Comparison of ENCODE assay signal across 8 cellular contexts in the genomic region with DNA sequence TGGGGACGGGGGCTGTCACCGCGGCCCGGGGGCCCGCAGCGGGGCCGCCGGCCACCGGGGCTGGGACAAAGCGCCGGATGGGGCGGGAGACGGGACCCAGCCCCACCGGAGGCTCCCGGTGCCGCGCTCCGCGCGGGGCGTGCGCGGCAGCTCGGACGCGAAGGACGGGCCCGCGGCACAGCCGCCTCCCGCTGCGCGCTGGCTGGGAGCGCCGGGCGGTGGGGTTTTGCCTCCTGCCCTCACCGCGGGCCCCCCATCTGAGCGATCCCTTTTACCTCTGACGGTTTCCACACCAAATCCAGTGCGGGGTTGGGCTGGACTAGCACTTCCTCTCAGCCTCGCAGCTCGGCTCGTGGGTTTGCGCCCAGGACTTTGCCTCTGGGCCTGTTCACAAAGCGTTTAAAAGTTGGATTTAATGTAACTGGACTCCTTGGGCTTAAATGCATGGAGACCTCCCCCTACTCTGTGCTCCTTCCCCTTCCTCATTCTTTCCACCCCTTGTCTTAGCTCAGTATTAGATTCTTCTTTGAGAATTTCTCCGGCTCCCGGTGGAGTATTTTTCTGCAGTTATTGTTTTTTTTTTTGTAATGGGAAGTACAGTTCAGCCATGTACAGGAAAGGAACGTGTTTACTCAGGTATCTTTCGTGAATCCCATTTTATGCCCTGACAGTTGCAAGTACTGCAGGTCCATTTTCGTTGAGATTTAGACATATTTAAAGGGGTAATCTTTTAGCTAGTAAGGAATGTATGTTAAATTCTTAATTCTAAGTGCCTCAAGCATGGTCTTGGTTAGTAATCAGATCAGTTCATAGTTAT. TPM values are rescaled to one million over a fixed set of nuclear protein-coding genes. Genes with fewer than 3 reads are reported as not detected.
DNase-seq lines count a peak whose midpoint lies in the region; ATAC-seq and TF ChIP-seq lines count a peak whose summit lies in the region.

No MANE protein-coding gene starts in this region.

- H2BK12ac ChIP-seq in neuronal stem cell (ENCODE audit: low read length) = peak overlapping the region; percentile 46

- H3K4ac ChIP-seq in neuronal stem cell (ENCODE audit: low read length) = no peak overlapping the region

- H3K4me3 Mint-ChIP-seq in activated naive CD4-positive, alpha-beta T cell treated with anti-CD3 and anti-CD28 coated beads, Interleukin-2, amount 10 ng/mL, durations not matched to agents 7 days and 5 days = peak overlapping the region; percentile 69

- H2AFZ ChIP-seq in OCI-LY3 (ENCODE audit: low read depth, low read length) = peak overlapping the region; percentile 87
- peak overlapping the region; percentile 99 for H2AFZ ChIP-seq in neuronal stem cell (ENCODE audit: low read length)

- DNase-seq in CMK (ENCODE audit: low read depth) (peak; percentile 5), germinal center (ENCODE audit: low spot score) (peak; percentile 49), neuronal stem cell (ENCODE audit: low spot score) (peak; percentile 41), cortex of kidney (lab: John Stamatoyannopoulos, UW) (no peak)
- DNase-seq in activated naive CD4-positive, alpha-beta T cell treated with anti-CD3 and anti-CD28 coated beads, Interleukin-2, amount 10 ng/mL, durations not matched to agents 7 days and 5 days = peak; percentile 43

- ATAC-seq in GM19395 (IDR thresholded peaks at IDR 0.05; ENCODE audit: unreplicated experiment) (peak; percentile 41), HG03457 (IDR thresholded peaks at IDR 0.05; ENCODE audit: unreplicated experiment) (peak; percentile 28)

- no peak overlapping the region for H4K8ac ChIP-seq in neuronal stem cell (ENCODE audit: low read depth, low read length)

- H3K27me3 Mint-ChIP-seq in activated naive CD4-positive, alpha-beta T cell treated with anti-CD3 and anti-CD28 coated beads, Interleukin-2, amount 10 ng/mL, durations not matched to agents 7 days and 5 days = peaks cover 60% of the 10 kb centered on the region

- H3K27ac ChIP-seq in OCI-LY3 (ENCODE audit: low read length) = no peak overlapping the region
- H3K27ac ChIP-seq in neuronal stem cell (replicated peaks; ENCODE audit: low read length) = peak overlapping the region; percentile 73

- H2BK120ac ChIP-seq in neuronal stem cell (ENCODE audit: low read depth, low read length) = peak overlapping the region; percentile 97

- no peak overlapping the region for H2BK15ac ChIP-seq in neuronal stem cell (ENCODE audit: low read length)

- H3K9me3 Mint-ChIP-seq in activated naive CD4-positive, alpha-beta T cell treated with anti-CD3 and anti-CD28 coated beads, Interleukin-2, amount 10 ng/mL, durations not matched to agents 7 days and 5 days = no peaks in the 10 kb centered on the region

- H3K4me1 ChIP-seq in OCI-LY3 (ENCODE audit: low read length) (peaks cover 21% of the 10 kb centered on the region), neuronal stem cell (ENCODE audit: control insufficient read depth in 2 of 2, insufficient read depth in 1 of 2, low read depth in 1 of 2, low read length in 2 of 2) (peaks cover 0 to 2% of the 10 kb centered on the region in 2 donors)

- WGBS in neuronal stem cell (ENCODE audit: extremely low coverage in 2 of 2, insufficient read length in 2 of 2, insufficient replicate concordance in 1 of 2), 2 donors = no CpG with 5 or more reads among the region's 51 CpGs

- no peak for TF ChIP-seq CTCF in OCI-LY3 (IDR thresholded peaks at IDR 0.05; ENCODE audit: low read depth, low read length)

- no peaks in the 10 kb centered on the region for H3K36me3 Mint-ChIP-seq in activated naive CD4-positive, alpha-beta T cell treated with anti-CD3 and anti-CD28 coated beads, Interleukin-2, amount 10 ng/mL, durations not matched to agents 7 days and 5 days

- peak overlapping the region; percentile 70 for H3K9ac ChIP-seq in OCI-LY3 (ENCODE audit: low read length)
- peak overlapping the region; percentile 94 for H3K9ac ChIP-seq in neuronal stem cell (ENCODE audit: low read depth, low read length, poor library complexity)

- H3K27ac Mint-ChIP-seq in activated naive CD4-positive, alpha-beta T cell treated with anti-CD3 and anti-CD28 coated beads, Interleukin-2, amount 10 ng/mL, durations not matched to agents 7 days and 5 days = peak overlapping the region; percentile 22

- H3K27me3 ChIP-seq in OCI-LY3 (ENCODE audit: low read depth, low read length) (peaks cover 14% of the 10 kb centered on the region), neuronal stem cell (ENCODE audit: control insufficient read depth in 3 of 3, insufficient read depth in 3 of 3, low read depth in 1 of 3, low read length in 3 of 3) (no peaks in the 10 kb centered on the region)

- CTCF ChIA-PET in activated naive CD4-positive, alpha-beta T cell treated with anti-CD3 and anti-CD28 coated beads, Interleukin-2, amount 10 ng/mL, durations not matched to agents 7 days and 5 days (lab: Charles Lee) = interaction anchor here (1.0 to 1.3 kb wide), 3 partner anchors 245 to 345 kb away, joined by 3 read pairs; no protein-coding TSS in a partner anchor

- H2BK5ac ChIP-seq in neuronal stem cell (ENCODE audit: low read length) = peak overlapping the region; percentile 87

- no peaks in the 10 kb centered on the region for H3K36me3 ChIP-seq in OCI-LY3 (replicated peaks; ENCODE audit: low read depth, low read length)
- peaks cover 0 to 6% of the 10 kb centered on the region in 2 donors for H3K36me3 ChIP-seq in neuronal stem cell (replicated peaks in 1 of 2; ENCODE audit: control insufficient read depth in 2 of 2, insufficient read depth in 2 of 2, low read length in 2 of 2)

- no peaks in the 10 kb centered on the region for H4K20me1 ChIP-seq in OCI-LY3 (ENCODE audit: insufficient read depth, low read length)

- H3K4me3 ChIP-seq in OCI-LY3 (ENCODE audit: low read length) = peak overlapping the region; percentile 88
- peak overlapping the region; percentile 95 for H3K4me3 ChIP-seq in neuronal stem cell (ENCODE audit: low read length in 2 of 2)

- H2AK5ac ChIP-seq in neuronal stem cell (ENCODE audit: low read depth, low read length) = no peak overlapping the region

- no peak overlapping the region for H4K91ac ChIP-seq in neuronal stem cell (ENCODE audit: low read depth, low read length, poor library complexity)

- H3K9me3 ChIP-seq in OCI-LY3 (ENCODE audit: insufficient read depth, low read length) = no peaks in the 10 kb centered on the region
- peaks cover 0 to 24% of the 10 kb centered on the region in 2 donors for H3K9me3 ChIP-seq in neuronal stem cell (replicated peaks in 1 of 2; ENCODE audit: control insufficient read depth in 2 of 2, insufficient read depth in 1 of 2, low read depth in 1 of 2, low read length in 2 of 2)

- no peaks in the 10 kb centered on the region for H3K79me2 ChIP-seq in OCI-LY3 (ENCODE audit: low read length)

- H3K23ac ChIP-seq in neuronal stem cell (ENCODE audit: low read depth, low read length, poor library complexity) = no peak overlapping the region

- H3K79me1 ChIP-seq in neuronal stem cell (ENCODE audit: low read depth, low read length) = peaks cover 2% of the 10 kb centered on the region

- peak overlapping the region; percentile 93 for H3K4me2 ChIP-seq in OCI-LY3 (ENCODE audit: low read length)
- peak overlapping the region; percentile 77 for H3K4me2 ChIP-seq in neuronal stem cell (ENCODE audit: insufficient read depth, low read length, poor library complexity, severe bottlenecking)

- peak overlapping the region; percentile 94 for H3K14ac ChIP-seq in neuronal stem cell (ENCODE audit: low read length)

- peaks cover 16% of the 10 kb centered on the region for H3K4me1 Mint-ChIP-seq in activated naive CD4-positive, alpha-beta T cell treated with anti-CD3 and anti-CD28 coated beads, Interleukin-2, amount 10 ng/mL, durations not matched to agents 7 days and 5 days

- peak overlapping the region; percentile 98 for H3K18ac ChIP-seq in neuronal stem cell (ENCODE audit: low read length)

RNA-seq across cellular contexts. Expression of gene FCHO2, which starts 0.7 kb away (rescaled TPM):
- polyA plus RNA-seq in neuronal stem cell (2013, experiment 1 of 2) = 5.4 TPM
- 5.7 TPM for polyA plus RNA-seq in neuronal stem cell (2013, experiment 2 of 2)
